8 cellular contexts compared by ENCODE assay signal in genomic region chr7:786472-787255, GRCh38. TPM values are rescaled to one million over a fixed set of nuclear protein-coding genes. Genes with fewer than 3 reads are reported as not detected.
DNase-seq lines count a peak whose midpoint lies in the region; ATAC-seq and TF ChIP-seq lines count a peak whose summit lies in the region.

No MANE protein-coding gene starts in this region.

- ATAC-seq in activated naive CD8-positive, alpha-beta T cell treated with anti-CD3 and anti-CD28 coated beads, Interleukin-2, amount 50 U/mL, for 24 hours = peak; percentile 63
- no peak for ATAC-seq in GM21360 (IDR thresholded peaks at IDR 0.05; ENCODE audit: unreplicated experiment)
- no peak for ATAC-seq in HG03025 (IDR thresholded peaks at IDR 0.05; ENCODE audit: low FRiP score, unreplicated experiment)

- TF ChIP-seq CTCF in SU-DHL-6 (IDR thresholded peaks at IDR 0.05; ENCODE audit: insufficient read depth, low read length, poor library complexity, severe bottlenecking) (peak; percentile 99), right atrium auricular region (IDR thresholded peaks at IDR 0.05) (peak; percentile 89 to 91)

- no peaks in the 10 kb centered on the region for H3K9me3 Mint-ChIP-seq in activated naive CD8-positive, alpha-beta T cell treated with anti-CD3 and anti-CD28 coated beads, Interleukin-2, amount 50 U/mL, for 24 hours

- H3K4me1 Mint-ChIP-seq in activated naive CD8-positive, alpha-beta T cell treated with anti-CD3 and anti-CD28 coated beads, Interleukin-2, amount 50 U/mL, for 24 hours = no peaks in the 10 kb centered on the region

- no peak overlapping the region for H3K4me3 ChIP-seq in SU-DHL-6 (ENCODE audit: insufficient read depth, low read length, poor library complexity, severe bottlenecking)
- H3K4me3 ChIP-seq in right atrium auricular region = no peak overlapping the region

- no peak overlapping the region for H3K9ac ChIP-seq in SU-DHL-6 (ENCODE audit: low read length)

- no peak overlapping the region for H3K4me2 ChIP-seq in SU-DHL-6 (ENCODE audit: low read depth, low read length, poor library complexity, severe bottlenecking)

- no peaks in the 10 kb centered on the region for H4K20me1 ChIP-seq in SU-DHL-6 (ENCODE audit: low read depth, low read length)

- H3F3A ChIP-seq in SU-DHL-6 (ENCODE audit: insufficient read depth) = peaks cover 4% of the 10 kb centered on the region

- no peak overlapping the region for H3K27ac Mint-ChIP-seq in activated naive CD8-positive, alpha-beta T cell treated with anti-CD3 and anti-CD28 coated beads, Interleukin-2, amount 50 U/mL, for 24 hours

- no peak overlapping the region for H3K4me3 Mint-ChIP-seq in activated naive CD8-positive, alpha-beta T cell treated with anti-CD3 and anti-CD28 coated beads, Interleukin-2, amount 50 U/mL, for 24 hours

- H3K9me3 ChIP-seq in SU-DHL-6 (ENCODE audit: insufficient read depth, low read length) = no peaks in the 10 kb centered on the region
- no peaks in the 10 kb centered on the region for H3K9me3 ChIP-seq in right atrium auricular region

- peaks cover 4% of the 10 kb centered on the region; the same call in 1 of the 2 replicates for H3K36me3 ChIP-seq in SU-DHL-6 (ENCODE audit: low read length)
- H3K36me3 ChIP-seq in right atrium auricular region = peaks cover 26% of the 10 kb centered on the region

- no peaks in the 10 kb centered on the region for H3K79me2 ChIP-seq in SU-DHL-6 (ENCODE audit: insufficient read depth, low read length)

- no peaks in the 10 kb centered on the region for H3K9me2 ChIP-seq in SU-DHL-6 (replicated peaks; ENCODE audit: insufficient read depth, low read length)

- peaks cover 39% of the 10 kb centered on the region for H3K36me3 Mint-ChIP-seq in activated naive CD8-positive, alpha-beta T cell treated with anti-CD3 and anti-CD28 coated beads, Interleukin-2, amount 50 U/mL, for 24 hours (ENCODE audit: low read depth)

- peaks cover 0 to 10% of the 10 kb centered on the region in 2 donors for H3K4me1 ChIP-seq in right atrium auricular region

- DNase-seq in COR-L47 (lab: John Stamatoyannopoulos, UW) (peak; percentile 56), HT1080 (ENCODE audit: low read depth) (peak; percentile 14), right atrium auricular region (ENCODE audit: low spot score) (peak; percentile 78)
- DNase-seq in activated naive CD8-positive, alpha-beta T cell treated with anti-CD3 and anti-CD28 coated beads, Interleukin-2, amount 50 U/mL, for 24 hours = peak; percentile 78
- peak; percentile 44 to 65 for DNase-seq in stimulated activated CD4-positive, alpha-beta T cell treated with anti-CD3 and anti-CD28 coated beads, Interleukin-12 subunit alpha, Interleukin-12 subunit beta, amount 100 ng/mL, for 24 hours (ENCODE audit: low read depth in 2 of 2)

- H2AFZ ChIP-seq in SU-DHL-6 (ENCODE audit: low read depth, low read length, severe bottlenecking) = no peak overlapping the region

- H3K27me3 ChIP-seq in SU-DHL-6 (ENCODE audit: low read length) (no peaks in the 10 kb centered on the region), right atrium auricular region (no peaks in the 10 kb centered on the region)

- H3K27ac ChIP-seq in SU-DHL-6 (ENCODE audit: low read depth, low read length) = no peak overlapping the region
- peak overlapping the region; percentile 2 to 53 for H3K27ac ChIP-seq in right atrium auricular region

- H3K27me3 Mint-ChIP-seq in activated naive CD8-positive, alpha-beta T cell treated with anti-CD3 and anti-CD28 coated beads, Interleukin-2, amount 50 U/mL, for 24 hours = no peaks in the 10 kb centered on the region

RNA-seq across cellular contexts. Expression of gene SUN1, which starts 45.6 kb away (rescaled TPM):
- 81.8 and 130 TPM in 2 replicates for total RNA-seq in HT1080 (2014; rRNA removed; shearing (Covaris generic))
- 112 and 125 TPM in 2 replicates for polyA plus RNA-seq in HT1080 (2015; cell fraction: cytosol; rRNA removed)
- polyA plus RNA-seq in HT1080 (2015; cell fraction: nucleus; rRNA removed) = 422 and 443 TPM in 2 replicates
- total RNA-seq in right atrium auricular region = 10 to 100 TPM; 84.4 to 97.5 TPM

RNA-seq across cellular contexts. Expression of gene PRKAR1B, which starts 59.6 kb away (rescaled TPM):
- 18.6 and 27.2 TPM in 2 replicates for total RNA-seq in HT1080 (2014; rRNA removed; shearing (Covaris generic))
- 9.4 and 12.8 TPM in 2 replicates for polyA plus RNA-seq in HT1080 (2015; cell fraction: cytosol; rRNA removed)
- 8.6 and 12.5 TPM in 2 replicates for polyA plus RNA-seq in HT1080 (2015; cell fraction: nucleus; rRNA removed)
- 10 to 100 TPM; 15.1 to 15.9 TPM for total RNA-seq in right atrium auricular region

Comparison
In these comparisons a context has a peak if more than half of its experiments do, and no peak if none do; other contexts are left out.
1. DNase-seq: peak in every context shown above with its lines; median percentile 78 in activated naive CD8-positive, alpha-beta T cell treated with anti-CD3 and anti-CD28 coated beads, Interleukin-2, amount 50 U/mL, for 24 hours; 78 in right atrium auricular region; 56 in COR-L47; 54 in stimulated activated CD4-positive, alpha-beta T cell treated with anti-CD3 and anti-CD28 coated beads, Interleukin-12 subunit alpha, Interleukin-12 subunit beta, amount 100 ng/mL, for 24 hours; 14 in HT1080.